14 cellular contexts compared by ENCODE assay signal in genomic region chr7:157253850-157254249, GRCh38.
DNase-seq lines count a peak whose midpoint lies in the region; ATAC-seq and TF ChIP-seq lines count a peak whose summit lies in the region.
"Had no signal": no experiment of that assay in that cellular context is flagged by ENCODE, and none has a peak within 500 bp of the region (broad histone marks: within the 10 kb centered on the region; RNA-seq: fewer than 3 reads in every experiment).

No MANE protein-coding gene starts in this region.

- H3K36me3 Mint-ChIP-seq in mesothelial cell of epicardium: peaks cover 39% of the 10 kb centered on the region

- no peak overlapping the region for H3K4me3 Mint-ChIP-seq in mesothelial cell of epicardium
- H3K4me3 Mint-ChIP-seq: activated CD8-positive, alpha-beta T cell treated with anti-CD3 and anti-CD28 coated beads, Interleukin-2, amount 10 ng/mL, durations not matched to agents 7 days and 5 days; memory B cell; stimulated activated naive B cell treated with anti-CD40 and anti-IgM and Interleukin-4, amounts not matched to agents 10 μg/mL and 1 μg/mL and 100 μg/mL, for 72 hours had no signal

- ATAC-seq in DND-41 (ENCODE audit: insufficient read depth, low read depth) (no peak), HG03457 (IDR thresholded peaks at IDR 0.05; ENCODE audit: unreplicated experiment) (no peak)
- ATAC-seq: activated CD8-positive, alpha-beta T cell treated with anti-CD3 and anti-CD28 coated beads, Interleukin-2, amount 10 ng/mL, durations not matched to agents 7 days and 5 days; stimulated activated naive B cell treated with anti-CD40 and anti-IgM and Interleukin-4, amounts not matched to agents 10 μg/mL and 1 μg/mL and 100 μg/mL, for 72 hours had no signal

- no peaks in the 10 kb centered on the region for H3K27me3 Mint-ChIP-seq in mesothelial cell of epicardium (ENCODE audit: low read depth)
- H3K27me3 Mint-ChIP-seq: memory B cell; stimulated activated naive B cell treated with anti-CD40 and anti-IgM and Interleukin-4, amounts not matched to agents 10 μg/mL and 1 μg/mL and 100 μg/mL, for 72 hours had no signal

- DNase-seq in DND-41 (no peak), NCI-H2196 (lab: John Stamatoyannopoulos, UW; ENCODE audit: unreplicated experiment) (peak; percentile 74), epithelial cell of esophagus (ENCODE audit: low read depth) (peak; percentile 72), occipital lobe (lab: John Stamatoyannopoulos, UW) (peak; percentile 44), tibial artery (no peak), mesothelial cell of epicardium (ENCODE audit: low spot score in 2 of 2, unreplicated experiment in 2 of 2) (no peak), RKO (ENCODE audit: low spot score) (no peak)
- DNase-seq: activated CD8-positive, alpha-beta T cell treated with anti-CD3 and anti-CD28 coated beads, Interleukin-2, amount 10 ng/mL, durations not matched to agents 7 days and 5 days; esophagus squamous epithelium; stimulated activated naive B cell treated with anti-CD40 and anti-IgM and Interleukin-4, amounts not matched to agents 10 μg/mL and 1 μg/mL and 100 μg/mL, for 72 hours had no signal

- H3K9me3 Mint-ChIP-seq in mesothelial cell of epicardium: no peaks in the 10 kb centered on the region
- H3K9me3 Mint-ChIP-seq: memory B cell; stimulated activated naive B cell treated with anti-CD40 and anti-IgM and Interleukin-4, amounts not matched to agents 10 μg/mL and 1 μg/mL and 100 μg/mL, for 72 hours had no signal

- TF ChIP-seq CTCF in DND-41 (IDR thresholded peaks at IDR 0.05; ENCODE audit: borderline replicate concordance, extremely low read depth, low read length, poor library complexity, severe bottlenecking) (peak; percentile 11), epithelial cell of esophagus (IDR thresholded peaks at IDR 0.05; ENCODE audit: insufficient read depth, low read depth, low read length, missing control alignments) (peak; percentile 55), tibial artery (IDR thresholded peaks at IDR 0.05) (no peak), mesothelial cell of epicardium (IDR thresholded peaks at IDR 0.05; ENCODE audit: unreplicated experiment) (no peak)

- H3K4me2 ChIP-seq in DND-41 (ENCODE audit: insufficient read depth, low read length): no peak overlapping the region

- no peaks in the 10 kb centered on the region; the same call in 1 of the 2 replicates for H3K79me2 ChIP-seq in DND-41 (ENCODE audit: insufficient read depth, low read length)

- no peaks in the 10 kb centered on the region for H3K27me3 ChIP-seq in DND-41 (ENCODE audit: insufficient read depth, low read length, poor library complexity)
- no peaks in the 10 kb centered on the region for H3K27me3 ChIP-seq in tibial artery
- H3K27me3 ChIP-seq: esophagus squamous epithelium had no signal

- no peak overlapping the region for H3K4me3 ChIP-seq in DND-41 (ENCODE audit: low read depth in 1 of 2, low read length in 2 of 2)
- no peak overlapping the region for H3K4me3 ChIP-seq in epithelial cell of esophagus (ENCODE audit: low read length)
- H3K4me3 ChIP-seq in tibial artery: no peak overlapping the region
- H3K4me3 ChIP-seq: esophagus squamous epithelium, SK-N-MC, skin epidermis had no signal

- H4K20me1 ChIP-seq in DND-41 (ENCODE audit: insufficient read depth, low read length): no peaks in the 10 kb centered on the region; the same call in 1 of the 2 replicates

- H2AFZ ChIP-seq in DND-41 (ENCODE audit: low read depth, low read length): no peak overlapping the region

- H3K9me3 ChIP-seq in DND-41 (ENCODE audit: insufficient read depth, low read length, severe bottlenecking) (no peaks in the 10 kb centered on the region), tibial artery (no peaks in the 10 kb centered on the region)
- H3K9me3 ChIP-seq: esophagus squamous epithelium had no signal

- H3K4me1 ChIP-seq in DND-41 (ENCODE audit: insufficient read depth, low read length): no peaks in the 10 kb centered on the region
- no peaks in the 10 kb centered on the region for H3K4me1 ChIP-seq in tibial artery
- H3K4me1 ChIP-seq: esophagus squamous epithelium had no signal

- H3K4me1 Mint-ChIP-seq in mesothelial cell of epicardium: no peaks in the 10 kb centered on the region
- H3K4me1 Mint-ChIP-seq: memory B cell had no signal

- no peak overlapping the region for H3K27ac ChIP-seq in DND-41 (ENCODE audit: low read length)
- no peak overlapping the region for H3K27ac ChIP-seq in tibial artery
- H3K27ac ChIP-seq: esophagus squamous epithelium, SK-N-MC, skin epidermis had no signal

- peaks cover 93% of the 10 kb centered on the region for H3K36me3 ChIP-seq in DND-41 (ENCODE audit: insufficient read depth, low read length)
- H3K36me3 ChIP-seq in tibial artery: peaks cover 45 to 78% (median 55%) of the 10 kb centered on the region in 3 donors

- H3K27ac Mint-ChIP-seq in mesothelial cell of epicardium: no peak overlapping the region
- H3K27ac Mint-ChIP-seq: activated CD8-positive, alpha-beta T cell treated with anti-CD3 and anti-CD28 coated beads, Interleukin-2, amount 10 ng/mL, durations not matched to agents 7 days and 5 days; memory B cell; stimulated activated naive B cell treated with anti-CD40 and anti-IgM and Interleukin-4, amounts not matched to agents 10 μg/mL and 1 μg/mL and 100 μg/mL, for 72 hours had no signal

- no peak overlapping the region for H3K9ac ChIP-seq in DND-41 (ENCODE audit: low read depth, low read length)

- intact Hi-C loops in tibial artery (cut with DNase I; ENCODE audit: low total_unique reads): no loop called here

Comparison
In these comparisons a context has a peak if more than half of its experiments do, and no peak if none do; other contexts are left out.
1. DNase-seq: peak in NCI-H2196 (single experiment), epithelial cell of esophagus (single experiment) and occipital lobe (single experiment); none in DND-41 (single experiment), tibial artery (0 of 2), mesothelial cell of epicardium (0 of 2) and RKO (single experiment).
2. CTCF ChIP-seq: peak in DND-41 (single experiment) and epithelial cell of esophagus (single experiment); none in tibial artery (0 of 2) and mesothelial cell of epicardium (single experiment).